Comparison of ENCODE assay signal across 8 cellular contexts in the genomic region with DNA sequence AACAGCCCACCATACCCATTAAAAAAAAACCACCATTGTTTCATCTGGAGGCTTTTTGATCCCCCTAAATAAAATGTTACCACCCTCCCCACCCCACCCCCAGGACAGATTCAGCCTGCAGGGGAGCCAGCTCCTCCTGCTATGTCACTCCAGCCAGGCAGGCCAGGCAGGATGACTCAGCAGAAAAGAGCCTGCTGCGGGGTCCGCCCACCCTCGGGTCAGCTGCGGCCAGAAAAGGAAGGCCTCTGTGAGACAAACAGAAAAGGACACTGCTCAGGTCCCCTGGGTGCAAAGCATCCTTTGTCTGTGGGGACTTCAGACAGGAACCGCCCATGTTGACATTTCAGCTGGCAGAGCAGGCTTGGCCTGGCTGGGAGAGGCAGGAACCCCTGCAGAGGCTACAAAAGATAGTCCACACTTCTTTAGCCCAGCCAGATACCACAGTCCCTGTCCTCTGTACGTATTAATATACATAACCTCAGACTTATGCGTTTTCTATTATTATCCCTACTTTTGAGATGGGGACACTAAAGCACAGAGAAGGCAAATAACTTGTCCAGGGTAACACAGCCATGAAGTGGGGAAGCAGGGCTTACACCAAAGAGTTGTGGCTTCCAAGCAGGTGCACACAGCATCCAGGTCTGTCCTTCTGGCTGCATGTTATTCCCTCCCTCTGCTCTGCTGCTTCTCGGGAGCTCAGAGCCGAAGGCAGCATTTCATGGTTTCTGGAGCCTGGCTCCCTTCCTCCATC.
DNase-seq lines count a peak whose midpoint lies in the region; ATAC-seq and TF ChIP-seq lines count a peak whose summit lies in the region.

No MANE protein-coding gene starts in this region.

- DNase-seq in AG09309 (ENCODE audit: low read depth), result peak; percentile 41
- DNase-seq in GM19238 (ENCODE audit: insufficient read length, low spot score), result peak; percentile 23
- DNase-seq in NCI-H345 (lab: John Stamatoyannopoulos, UW), result peak; percentile 62
- peak; percentile 18 to 93 (median 82) for DNase-seq in caudate nucleus (lab: John Stamatoyannopoulos, UW)
- peak; percentile 82 for DNase-seq in kidney tubule cell (ENCODE audit: low spot score)
- peak; percentile 77 to 89 for DNase-seq in suprapubic skin (ENCODE audit: low spot score in 2 of 2)
- no peak for DNase-seq in activated gamma-delta T cell (lab: John Stamatoyannopoulos, UW)

- TF ChIP-seq CTCF in AG09309 (IDR thresholded peaks at IDR 0.05; ENCODE audit: control insufficient read depth, insufficient read depth, low read depth, low read length, missing control alignments) (peak; percentile 22), suprapubic skin (IDR thresholded peaks at IDR 0.05) (no peak)

- no peaks in the 10 kb centered on the region for H3K36me3 ChIP-seq in suprapubic skin

- H3K9me3 ChIP-seq in suprapubic skin, result no peaks in the 10 kb centered on the region

- no peak for TF ChIP-seq EP300 in suprapubic skin (IDR thresholded peaks at IDR 0.05)

- WGBS in suprapubic skin, result 38% methylated on average over 9 of the region's 9 CpGs

- TF ChIP-seq POLR2A in suprapubic skin (IDR thresholded peaks at IDR 0.05), result no peak

- no peaks in the 10 kb centered on the region for H3K27me3 ChIP-seq in suprapubic skin

- peak; percentile 90 for ATAC-seq in HG03066 (IDR thresholded peaks at IDR 0.05; ENCODE audit: low read depth, unreplicated experiment)

- H3K4me3 ChIP-seq in AG09309 (ENCODE audit: control insufficient read depth, low read depth, low read length), result no peak overlapping the region
- H3K4me3 ChIP-seq in suprapubic skin, result no peak overlapping the region

- H3K27ac ChIP-seq in caudate nucleus (ENCODE audit: low read depth, low read length) (peak overlapping the region; percentile 96), suprapubic skin (no peak overlapping the region)

- H3K4me1 ChIP-seq in suprapubic skin, result peaks cover 15% of the 10 kb centered on the region
